Comparison of ENCODE assay signal across 23 cellular contexts in genomic region chrX:108097380-108097779, GRCh38. TPM values are rescaled to one million over a fixed set of nuclear protein-coding genes. Genes with fewer than 3 reads are reported as not detected.
"Had no signal": no experiment of that assay in that cellular context is flagged by ENCODE, and none has a peak within 500 bp of the region (broad histone marks: within the 10 kb centered on the region; RNA-seq: fewer than 3 reads in every experiment).

No MANE protein-coding gene starts in this region.

- DNase-seq: activated CD4-positive, alpha-beta T cell treated with anti-CD3 and anti-CD28 coated beads, Interleukin-2, amount 50 U/mL, for 1 hour; activated CD4-positive, CD25-positive, alpha-beta regulatory T cell treated with anti-CD3 and anti-CD28 coated beads, Interleukin-2, amount 50 U/mL, for 72 hours; activated CD8-positive, alpha-beta memory T cell treated with anti-CD3 and anti-CD28 coated beads for 24 hours; activated CD8-positive, alpha-beta memory T cell treated with anti-CD3 and anti-CD28 coated beads, Interleukin-2, amount 50 U/mL, for 48 hours; activated effector memory CD4-positive, alpha-beta T cell treated with anti-CD3 and anti-CD28 coated beads, Interleukin-2, amount 50 U/mL, for 16 hours; activated naive CD4-positive, alpha-beta T cell treated with anti-CD3 and anti-CD28 coated beads, Interleukin-2, amount 50 U/mL, for 16 hours; activated T-cell treated with anti-CD3 and anti-CD28 coated beads, Interleukin-2, amount 50 U/mL, for 72 hours; aorta; cerebellar nuclear complex; cortex of kidney; effector CD4-positive, alpha-beta T cell; kidney glomerular epithelial cell; left ventricle myocardium inferior; nephron progenitor cell; nucleus accumbens; posterior cingulate gyrus; retina; stimulated activated CD4-positive, alpha-beta T cell treated with anti-CD3 and anti-CD28 coated beads, Interleukin-12 subunit alpha, Interleukin-12 subunit beta, amount 100 ng/mL, for 4 hours; stimulated activated CD4-positive, alpha-beta T cell treated with anti-CD3 and anti-CD28 coated beads, Interleukin-1b, Interleukin-23, amount 100 ng/mL, for 48 hours; stimulated activated CD8-positive, alpha-beta memory T cell treated with anti-CD3 and anti-CD28 coated beads, Interleukin-4, amount 100 ng/mL, for 48 hours; stimulated activated naive CD4-positive, alpha-beta T cell; tibial artery had no signal

- ATAC-seq: activated T-cell treated with anti-CD3 and anti-CD28 coated beads, Interleukin-2, amount 50 U/mL, for 72 hours had no signal

RNA-seq across cellular contexts. Expression of gene VSIG1, which starts 52.5 kb away (rescaled TPM):
- total RNA-seq: aorta, left ventricle myocardium inferior, myocyte had no signal
- polyA plus RNA-seq: aorta had no signal
